In genomic region chr4:156290811-156291210, GRCh38 we compare ENCODE assay signal across 26 cellular contexts.
DNase-seq lines count a peak whose midpoint lies in the region; TF ChIP-seq lines count a peak whose summit lies in the region.
"Had no signal": no experiment of that assay in that cellular context is flagged by ENCODE, and none has a peak within 500 bp of the region (broad histone marks: within the 10 kb centered on the region; RNA-seq: fewer than 3 reads in every experiment).

No MANE protein-coding gene starts in this region.

- H3K27me3 Mint-ChIP-seq in Calu3 (ENCODE audit: unreplicated experiment), result no peaks in the 10 kb centered on the region
- H3K27me3 Mint-ChIP-seq: activated CD4-positive, alpha-beta memory T cell treated with anti-CD3 and anti-CD28 coated beads for 36 hours; activated naive CD4-positive, alpha-beta T cell treated with anti-CD3 and anti-CD28 coated beads, Interleukin-2, amount 50 U/mL, for 24 hours; naive B cell had no signal

- H3K27me3 ChIP-seq in osteoblast (ENCODE audit: insufficient read depth, low read length), result no peaks in the 10 kb centered on the region
- no peaks in the 10 kb centered on the region for H3K27me3 ChIP-seq in Karpas-422 (ENCODE audit: low read length)
- H3K27me3 ChIP-seq: stomach, thyroid gland had no signal

- H3K4me2 ChIP-seq in osteoblast (ENCODE audit: insufficient read depth, low read length) (no peak overlapping the region), Karpas-422 (ENCODE audit: low read depth, low read length, poor library complexity, severe bottlenecking) (no peak overlapping the region)

- H3K4me1 ChIP-seq in osteoblast (ENCODE audit: insufficient read depth, low read length) (peaks cover 39% of the 10 kb centered on the region), Karpas-422 (ENCODE audit: low read length) (no peaks in the 10 kb centered on the region)
- H3K4me1 ChIP-seq: thyroid gland had no signal

- H3K9me3 ChIP-seq in osteoblast (ENCODE audit: low read depth, low read length) (no peaks in the 10 kb centered on the region), Karpas-422 (ENCODE audit: low read length) (no peaks in the 10 kb centered on the region)
- H3K9me3 ChIP-seq: stomach, thyroid gland had no signal

- no peaks in the 10 kb centered on the region for H3K9me3 Mint-ChIP-seq in Calu3 (ENCODE audit: low read depth, unreplicated experiment)
- H3K9me3 Mint-ChIP-seq: activated CD4-positive, alpha-beta memory T cell treated with anti-CD3 and anti-CD28 coated beads for 36 hours; activated T-helper 2 cell treated with anti-CD3 and anti-CD28 coated beads, Interferon-gamma antibody, Interleukin-2, Interleukin-4, amounts not matched to agents 10 μg/mL and 5 μg/mL and 100 μg/mL, durations not matched to agents 14 hours and 24 hours and 36 hours; HFFc6 had no signal

- peak; percentile 11 for DNase-seq in AG09309 (ENCODE audit: low read depth)
- DNase-seq in LHCN-M2 (ENCODE audit: low read depth), result peak; percentile 20
- DNase-seq in fibroblast of peridontal ligament (ENCODE audit: extremely low read depth), result peak; percentile 23
- DNase-seq in osteoblast (ENCODE audit: insufficient read length, low spot score, missing footprints), result no peak
- no peak for DNase-seq in activated CD4-positive, alpha-beta T cell treated with anti-CD3 and anti-CD28 coated beads, Interleukin-2, amount 50 U/mL, for 4 hours
- no peak for DNase-seq in T-helper 2 cell
- DNase-seq in Calu3, result no peak
- DNase-seq in Karpas-422, result no peak
- DNase-seq: activated CD4-positive, alpha-beta memory T cell treated with anti-CD3 and anti-CD28 coated beads for 36 hours; activated CD8-positive, alpha-beta memory T cell treated with anti-CD3 and anti-CD28 coated beads, Interleukin-2, amount 50 U/mL, for 48 hours; cortex of kidney; endodermal cell; GOT3; left ventricle myocardium superior; naive B cell; NCI-H510A treated with DMSO at 0.1 percent for 48 hours; nucleus accumbens; SHP77 treated with DMSO at 0.1 percent for 48 hours; stomach; T-helper 1 cell; thyroid gland had no signal

- H3K79me2 ChIP-seq in osteoblast (ENCODE audit: insufficient read depth, low read length) (no peaks in the 10 kb centered on the region), Karpas-422 (ENCODE audit: low read length) (no peaks in the 10 kb centered on the region)

- TF ChIP-seq CTCF in AG09309 (IDR thresholded peaks at IDR 0.05; ENCODE audit: control insufficient read depth, insufficient read depth, low read depth, low read length, missing control alignments) (no peak), osteoblast (IDR thresholded peaks at IDR 0.05; ENCODE audit: extremely low read depth, low read depth, low read length) (no peak), Calu3 (IDR thresholded peaks at IDR 0.05; ENCODE audit: unreplicated experiment) (no peak)

- H3K4me1 Mint-ChIP-seq in Calu3 (ENCODE audit: low read depth, unreplicated experiment), result peaks cover 24% of the 10 kb centered on the region
- H3K4me1 Mint-ChIP-seq: activated naive CD4-positive, alpha-beta T cell treated with anti-CD3 and anti-CD28 coated beads, Interleukin-2, amount 50 U/mL, for 24 hours; naive B cell had no signal

- CTCF ChIA-PET in Calu3 (lab: Charles Lee), result no interaction called here

- no peaks in the 10 kb centered on the region for H3K9me2 ChIP-seq in Karpas-422 (replicated peaks; ENCODE audit: insufficient read depth, low read length)

- peak overlapping the region; percentile 83 for H3K27ac ChIP-seq in osteoblast (ENCODE audit: low read depth, low read length)
- H3K27ac ChIP-seq in Karpas-422 (ENCODE audit: low read length), result no peak overlapping the region
- H3K27ac ChIP-seq: skin epidermis, stomach, thyroid gland had no signal

- no peak overlapping the region for H3K4me3 Mint-ChIP-seq in Calu3 (ENCODE audit: low read depth, unreplicated experiment)
- H3K4me3 Mint-ChIP-seq: activated CD4-positive, alpha-beta memory T cell treated with anti-CD3 and anti-CD28 coated beads for 36 hours; activated naive CD4-positive, alpha-beta T cell treated with anti-CD3 and anti-CD28 coated beads, Interleukin-2, amount 50 U/mL, for 24 hours; CD14-positive monocyte; naive B cell had no signal

- H3K27ac Mint-ChIP-seq in Calu3 (ENCODE audit: unreplicated experiment), result no peak overlapping the region
- H3K27ac Mint-ChIP-seq: activated CD4-positive, alpha-beta memory T cell treated with anti-CD3 and anti-CD28 coated beads for 36 hours; activated naive CD4-positive, alpha-beta T cell treated with anti-CD3 and anti-CD28 coated beads, Interleukin-2, amount 50 U/mL, for 24 hours; activated T-helper 2 cell treated with anti-CD3 and anti-CD28 coated beads, Interferon-gamma antibody, Interleukin-2, Interleukin-4, amounts not matched to agents 10 μg/mL and 5 μg/mL and 100 μg/mL, durations not matched to agents 14 hours and 24 hours and 36 hours; CD14-positive monocyte; endodermal cell; naive B cell had no signal

- H3K4me3 ChIP-seq in AG09309 (ENCODE audit: control insufficient read depth, low read depth, low read length) (no peak overlapping the region), osteoblast (ENCODE audit: insufficient read depth, low read length) (no peak overlapping the region), Karpas-422 (ENCODE audit: low read length) (no peak overlapping the region)
- H3K4me3 ChIP-seq: skin epidermis, stomach, thyroid gland had no signal

- H3K36me3 Mint-ChIP-seq in Calu3 (ENCODE audit: insufficient read depth, unreplicated experiment), result no peaks in the 10 kb centered on the region
- H3K36me3 Mint-ChIP-seq: activated CD4-positive, alpha-beta memory T cell treated with anti-CD3 and anti-CD28 coated beads for 36 hours; activated naive CD4-positive, alpha-beta T cell treated with anti-CD3 and anti-CD28 coated beads, Interleukin-2, amount 50 U/mL, for 24 hours; CD14-positive monocyte; naive B cell had no signal

- BruUV-seq in Calu3 (replicated peaks; lab: Mats Ljungman, UMichigan), result no TSS peak

- no peaks in the 10 kb centered on the region for H3K36me3 ChIP-seq in osteoblast (ENCODE audit: insufficient read depth, low read length)
- H3K36me3 ChIP-seq in Karpas-422 (ENCODE audit: insufficient read depth, low read length), result no peaks in the 10 kb centered on the region
- H3K36me3 ChIP-seq: stomach, thyroid gland had no signal

- H2AFZ ChIP-seq in osteoblast (ENCODE audit: low read length) (no peak overlapping the region), Karpas-422 (ENCODE audit: low read length) (no peak overlapping the region)

- intact Hi-C loops in Calu3 (cut with micrococcal nuclease; ENCODE audit: unreplicated experiment), result loop anchor here (10.0 kb wide), 2 partner anchors 184 to 384 kb away; no protein-coding TSS in a partner anchor

- no peak overlapping the region for H3K9ac ChIP-seq in Karpas-422 (ENCODE audit: low read length)

- H4K20me1 ChIP-seq in osteoblast (ENCODE audit: insufficient read depth, low read length), result no peaks in the 10 kb centered on the region
- no peaks in the 10 kb centered on the region for H4K20me1 ChIP-seq in Karpas-422 (ENCODE audit: insufficient read depth, low read depth, low read length)

Comparison
In these comparisons a context has a peak if more than half of its experiments do, and no peak if none do; other contexts are left out.
1. DNase-seq: peak in AG09309 (single experiment), LHCN-M2 (single experiment) and fibroblast of peridontal ligament (single experiment); none in osteoblast (single experiment), activated CD4-positive, alpha-beta T cell treated with anti-CD3 and anti-CD28 coated beads, Interleukin-2, amount 50 U/mL, for 4 hours (0 of 2), T-helper 2 cell (0 of 5), Calu3 (single experiment) and Karpas-422 (single experiment).